14 cellular contexts compared by ENCODE assay signal in genomic region chr2:76808776-76809175, GRCh38.
DNase-seq lines count a peak whose midpoint lies in the region; ATAC-seq and TF ChIP-seq lines count a peak whose summit lies in the region.
"Had no signal": no experiment of that assay in that cellular context is flagged by ENCODE, and none has a peak within 500 bp of the region (broad histone marks: within the 10 kb centered on the region; RNA-seq: fewer than 3 reads in every experiment).

No MANE protein-coding gene starts in this region.

- no peaks in the 10 kb centered on the region for H3K36me3 ChIP-seq in smooth muscle cell (ENCODE audit: low read depth)

- H3K4me1 Mint-ChIP-seq in endothelial cell (ENCODE audit: unreplicated experiment) (peaks cover 22% of the 10 kb centered on the region), mesothelial cell of epicardium (peaks cover 41% of the 10 kb centered on the region)
- no peaks in the 10 kb centered on the region for H3K4me1 Mint-ChIP-seq in stimulated activated naive B cell treated with anti-CD40 and anti-IgM and Interleukin-4, amounts not matched to agents 10 μg/mL and 1 μg/mL and 100 μg/mL, for 72 hours

- TF ChIP-seq CTCF in endothelial cell (IDR thresholded peaks at IDR 0.05; ENCODE audit: unreplicated experiment): no peak
- TF ChIP-seq CTCF in mesothelial cell of epicardium (IDR thresholded peaks at IDR 0.05; ENCODE audit: unreplicated experiment): no peak
- TF ChIP-seq CTCF in smooth muscle cell (IDR thresholded peaks at IDR 0.05; ENCODE audit: borderline replicate concordance, insufficient read depth, poor library complexity, severe bottlenecking): no peak

- WGBS in smooth muscle cell (ENCODE audit: low lambda C conversion rate): 3% methylated on average over 1 of the region's 1 CpG

- H3K4me3 ChIP-seq in smooth muscle cell: no peak overlapping the region
- H3K4me3 ChIP-seq: A549 had no signal

- peak overlapping the region; percentile 40 for H3K4me2 ChIP-seq in smooth muscle cell
- H3K4me2 ChIP-seq: A549 had no signal

- H3K36me3 Mint-ChIP-seq in endothelial cell (ENCODE audit: low read depth, unreplicated experiment) (no peaks in the 10 kb centered on the region), mesothelial cell of epicardium (no peaks in the 10 kb centered on the region)
- H3K36me3 Mint-ChIP-seq in stimulated activated naive B cell treated with anti-CD40 and anti-IgM and Interleukin-4, amounts not matched to agents 10 μg/mL and 1 μg/mL and 100 μg/mL, for 72 hours: no peaks in the 10 kb centered on the region

- no peaks in the 10 kb centered on the region for H4K20me1 ChIP-seq in smooth muscle cell (ENCODE audit: low read depth)

- H3F3A ChIP-seq in smooth muscle cell (ENCODE audit: low read depth): no peaks in the 10 kb centered on the region

- H3K27ac ChIP-seq in smooth muscle cell (ENCODE audit: low read depth): peak overlapping the region; percentile 1
- H3K27ac ChIP-seq: 22Rv1, A549, C4-2B had no signal

- H2AFZ ChIP-seq in smooth muscle cell (ENCODE audit: low read depth): peak overlapping the region; percentile 84

- DNase-seq in SK-N-DZ (ENCODE audit: low spot score): peak; percentile 77
- no peak for DNase-seq in endothelial cell (ENCODE audit: low spot score)
- DNase-seq in mesothelial cell of epicardium (ENCODE audit: low spot score in 2 of 2, unreplicated experiment in 2 of 2): no peak
- DNase-seq in smooth muscle cell (lab: John Stamatoyannopoulos, UW; ENCODE audit: unreplicated experiment): no peak
- no peak for DNase-seq in SIG-M5 (lab: John Stamatoyannopoulos, UW)
- no peak for DNase-seq in effector CD4-positive, alpha-beta T cell
- DNase-seq in stimulated activated naive B cell treated with anti-CD40 and anti-IgM and Interleukin-4, amounts not matched to agents 10 μg/mL and 1 μg/mL and 100 μg/mL, for 72 hours: no peak
- DNase-seq: AML-193; Caco-2; CD4-positive, alpha-beta T cell; H9 had no signal

- no peaks in the 10 kb centered on the region for H3K27me3 ChIP-seq in smooth muscle cell (ENCODE audit: low read depth)

- no peak overlapping the region for H3K4me3 Mint-ChIP-seq in endothelial cell (ENCODE audit: unreplicated experiment)
- H3K4me3 Mint-ChIP-seq in mesothelial cell of epicardium: no peak overlapping the region
- H3K4me3 Mint-ChIP-seq in stimulated activated naive B cell treated with anti-CD40 and anti-IgM and Interleukin-4, amounts not matched to agents 10 μg/mL and 1 μg/mL and 100 μg/mL, for 72 hours: no peak overlapping the region
- H3K4me3 Mint-ChIP-seq: CD4-positive, alpha-beta T cell; H9 had no signal

- H3K27ac Mint-ChIP-seq in endothelial cell (ENCODE audit: unreplicated experiment) (peak overlapping the region; percentile 95), mesothelial cell of epicardium (peak overlapping the region; percentile 87)
- no peak overlapping the region for H3K27ac Mint-ChIP-seq in stimulated activated naive B cell treated with anti-CD40 and anti-IgM and Interleukin-4, amounts not matched to agents 10 μg/mL and 1 μg/mL and 100 μg/mL, for 72 hours
- H3K27ac Mint-ChIP-seq: CD4-positive, alpha-beta T cell had no signal

- H3K4me1 ChIP-seq in smooth muscle cell (ENCODE audit: low read depth): no peaks in the 10 kb centered on the region
- H3K4me1 ChIP-seq: A549, Caco-2 had no signal

- no peaks in the 10 kb centered on the region for H3K27me3 Mint-ChIP-seq in endothelial cell (ENCODE audit: unreplicated experiment)
- H3K27me3 Mint-ChIP-seq in mesothelial cell of epicardium (ENCODE audit: low read depth): no peaks in the 10 kb centered on the region
- H3K27me3 Mint-ChIP-seq in stimulated activated naive B cell treated with anti-CD40 and anti-IgM and Interleukin-4, amounts not matched to agents 10 μg/mL and 1 μg/mL and 100 μg/mL, for 72 hours: no peaks in the 10 kb centered on the region
- H3K27me3 Mint-ChIP-seq: CD4-positive, alpha-beta T cell had no signal

- no peak overlapping the region for H3K9ac ChIP-seq in smooth muscle cell (ENCODE audit: low read depth)

- ATAC-seq in stimulated activated naive B cell treated with anti-CD40 and anti-IgM and Interleukin-4, amounts not matched to agents 10 μg/mL and 1 μg/mL and 100 μg/mL, for 72 hours (replicated peaks): no peak
- ATAC-seq: A549 had no signal

- no peaks in the 10 kb centered on the region for H3K9me3 ChIP-seq in smooth muscle cell (replicated peaks; ENCODE audit: low read depth)
- H3K9me3 ChIP-seq: Caco-2 had no signal

- H3K9me3 Mint-ChIP-seq in endothelial cell (ENCODE audit: unreplicated experiment) (no peaks in the 10 kb centered on the region), mesothelial cell of epicardium (no peaks in the 10 kb centered on the region)
- H3K9me3 Mint-ChIP-seq in stimulated activated naive B cell treated with anti-CD40 and anti-IgM and Interleukin-4, amounts not matched to agents 10 μg/mL and 1 μg/mL and 100 μg/mL, for 72 hours: peaks cover 0 to 8% of the 10 kb centered on the region in 2 donors
- H3K9me3 Mint-ChIP-seq: H9 had no signal

- no peaks in the 10 kb centered on the region for H3K79me2 ChIP-seq in smooth muscle cell (ENCODE audit: low read depth)
